ENCODE assay signal across 10 cellular contexts in genomic region chr6:56850618-56851017, GRCh38.
DNase-seq lines count a peak whose midpoint lies in the region; ATAC-seq, FAIRE-seq and TF ChIP-seq lines count a peak whose summit lies in the region.
"Had no signal": no experiment of that assay in that cellular context is flagged by ENCODE, and none has a peak within 500 bp of the region (broad histone marks: within the 10 kb centered on the region; RNA-seq: fewer than 3 reads in every experiment).

No MANE protein-coding gene starts in this region.

- peak overlapping the region; percentile 29 for H3K4me3 Mint-ChIP-seq in activated naive CD8-positive, alpha-beta T cell treated with anti-CD3 and anti-CD28 coated beads for 36 hours
- no peak overlapping the region for H3K4me3 Mint-ChIP-seq in activated naive CD8-positive, alpha-beta T cell treated with anti-CD3 and anti-CD28 coated beads, Interleukin-2, amount 50 U/mL, for 24 hours
- peak overlapping the region in 6 of 10 donors; percentile 20 to 78 (median 51) for H3K4me3 Mint-ChIP-seq in naive thymus-derived CD8-positive, alpha-beta T cell

- peak overlapping the region; percentile 88 for H3K9ac ChIP-seq in endothelial cell of umbilical vein (replicated peaks; ENCODE audit: extremely low read depth, insufficient read depth, low read length)

- intact Hi-C loops in endothelial cell of umbilical vein (cut with micrococcal nuclease): loop anchor here (1.0 to 10.0 kb wide), 8 partner anchors 9 to 492 kb away; partner anchors contain the start of gene BEND6
- intact Hi-C loops in vagina (cut with DNase I): loop anchor here (5.0 kb wide), 1 partner anchor 218 kb away; no protein-coding TSS in a partner anchor

- H3K9me3 ChIP-seq in endothelial cell of umbilical vein (replicated peaks; ENCODE audit: control insufficient read depth, insufficient read depth, low read length): no peaks in the 10 kb centered on the region
- no peaks in the 10 kb centered on the region for H3K9me3 ChIP-seq in vagina

- ATAC-seq in activated naive CD8-positive, alpha-beta T cell treated with anti-CD3 and anti-CD28 coated beads, Interleukin-2, amount 50 U/mL, for 24 hours: no peak
- ATAC-seq in naive thymus-derived CD8-positive, alpha-beta T cell: no peak

- H3K79me2 ChIP-seq in endothelial cell of umbilical vein (ENCODE audit: control insufficient read depth, insufficient read depth, low read length): peaks cover 42% of the 10 kb centered on the region

- peak overlapping the region; percentile 63 to 97 (median 94) for H3K4me3 ChIP-seq in endothelial cell of umbilical vein (replicated peaks in 1 of 3; ENCODE audit: insufficient read depth in 1 of 3, low read depth in 1 of 3, low read length in 3 of 3)
- H3K4me3 ChIP-seq in vagina: peak overlapping the region; percentile 42 to 49

- peaks cover 29% of the 10 kb centered on the region for H3K4me1 ChIP-seq in endothelial cell of umbilical vein (ENCODE audit: control insufficient read depth, extremely low read depth, insufficient read depth, low read length)
- H3K4me1 ChIP-seq in vagina: peaks cover 20% of the 10 kb centered on the region

- dilution Hi-C loops in endothelial cell of umbilical vein (cut with MboI; ENCODE audit: extremely low pct_ligation_motif_present, low sequenced_read_pairs): no loop called here

- TF ChIP-seq CTCF in endothelial cell of umbilical vein (IDR thresholded peaks at IDR 0.05; ENCODE audit: extremely low read depth in 1 of 2, insufficient read depth in 1 of 2, low read depth in 1 of 2, low read length in 2 of 2): no peak
- no peak for TF ChIP-seq CTCF in vagina (IDR thresholded peaks at IDR 0.05)

- H4K20me1 ChIP-seq in endothelial cell of umbilical vein (replicated peaks; ENCODE audit: control insufficient read depth, extremely low read depth, insufficient read depth, low read length): no peaks in the 10 kb centered on the region

- H2AFZ ChIP-seq in endothelial cell of umbilical vein (ENCODE audit: low read depth, low read length): no peak overlapping the region

- H3K27ac Mint-ChIP-seq in activated naive CD8-positive, alpha-beta T cell treated with anti-CD3 and anti-CD28 coated beads for 36 hours: no peak overlapping the region
- no peak overlapping the region for H3K27ac Mint-ChIP-seq in activated naive CD8-positive, alpha-beta T cell treated with anti-CD3 and anti-CD28 coated beads, Interleukin-2, amount 50 U/mL, for 24 hours
- no peak overlapping the region for H3K27ac Mint-ChIP-seq in naive thymus-derived CD8-positive, alpha-beta T cell
- H3K27ac Mint-ChIP-seq: CD4-positive, CD25-positive, alpha-beta regulatory T cell had no signal

- no peak overlapping the region for H3K27ac ChIP-seq in endothelial cell of umbilical vein (ENCODE audit: insufficient read depth, low read depth, low read length)
- H3K27ac ChIP-seq in vagina: peak overlapping the region; percentile 75

- no peak for FAIRE-seq in endothelial cell of umbilical vein (lab: Jason Lieb, UNC)

- H3K4me2 ChIP-seq in endothelial cell of umbilical vein (ENCODE audit: insufficient read depth, low read length): peak overlapping the region; percentile 96

- no peaks in the 10 kb centered on the region for H3K36me3 Mint-ChIP-seq in activated naive CD8-positive, alpha-beta T cell treated with anti-CD3 and anti-CD28 coated beads for 36 hours
- H3K36me3 Mint-ChIP-seq in activated naive CD8-positive, alpha-beta T cell treated with anti-CD3 and anti-CD28 coated beads, Interleukin-2, amount 50 U/mL, for 24 hours (ENCODE audit: low read depth): no peaks in the 10 kb centered on the region
- H3K36me3 Mint-ChIP-seq in naive thymus-derived CD8-positive, alpha-beta T cell: no peaks in the 10 kb centered on the region
- H3K36me3 Mint-ChIP-seq: CD4-positive, CD25-positive, alpha-beta regulatory T cell had no signal

- H3K9me1 ChIP-seq in endothelial cell of umbilical vein (replicated peaks; ENCODE audit: control insufficient read depth, extremely low read depth, insufficient read depth, low read length): no peaks in the 10 kb centered on the region

- DNase-seq in activated naive CD8-positive, alpha-beta T cell treated with anti-CD3 and anti-CD28 coated beads for 36 hours: no peak
- no peak for DNase-seq in activated naive CD8-positive, alpha-beta T cell treated with anti-CD3 and anti-CD28 coated beads, Interleukin-2, amount 50 U/mL, for 24 hours
- DNase-seq in endothelial cell of umbilical vein (ENCODE audit: low read depth, low spot score) (no peak), vagina (ENCODE audit: extremely low spot score in 2 of 2) (no peak), NCI-H524 treated with DMSO at 0.1 percent for 48 hours (lab: John Stamatoyannopoulos, UW) (no peak), cerebellar nuclear complex (lab: John Stamatoyannopoulos, UW) (no peak)
- no peak for DNase-seq in naive thymus-derived CD8-positive, alpha-beta T cell
- DNase-seq in effector CD4-positive, alpha-beta T cell: no peak
- DNase-seq: CD4-positive, CD25-positive, alpha-beta regulatory T cell; stimulated activated CD4-positive, alpha-beta T cell treated with anti-CD3 and anti-CD28 coated beads, Interleukin-1b, Interleukin-23, amount 100 ng/mL, for 48 hours had no signal

- H3K27me3 Mint-ChIP-seq in activated naive CD8-positive, alpha-beta T cell treated with anti-CD3 and anti-CD28 coated beads for 36 hours: peaks cover 59% of the 10 kb centered on the region
- peaks cover 52% of the 10 kb centered on the region for H3K27me3 Mint-ChIP-seq in activated naive CD8-positive, alpha-beta T cell treated with anti-CD3 and anti-CD28 coated beads, Interleukin-2, amount 50 U/mL, for 24 hours
- H3K27me3 Mint-ChIP-seq in naive thymus-derived CD8-positive, alpha-beta T cell: peaks cover 34 to 67% (median 48%) of the 10 kb centered on the region in 5 donors

- no peaks in the 10 kb centered on the region for H3K36me3 ChIP-seq in endothelial cell of umbilical vein (ENCODE audit: control insufficient read depth in 2 of 2, extremely low read depth in 1 of 2, insufficient read depth in 2 of 2, low read length in 2 of 2)
- no peaks in the 10 kb centered on the region for H3K36me3 ChIP-seq in vagina

- H3K4me1 Mint-ChIP-seq in activated naive CD8-positive, alpha-beta T cell treated with anti-CD3 and anti-CD28 coated beads for 36 hours: peaks cover 15% of the 10 kb centered on the region
- peaks cover 18% of the 10 kb centered on the region for H3K4me1 Mint-ChIP-seq in activated naive CD8-positive, alpha-beta T cell treated with anti-CD3 and anti-CD28 coated beads, Interleukin-2, amount 50 U/mL, for 24 hours
- peaks cover 11 to 21% (median 21%) of the 10 kb centered on the region in 4 donors for H3K4me1 Mint-ChIP-seq in naive thymus-derived CD8-positive, alpha-beta T cell

- TF ChIP-seq POLR2A in endothelial cell of umbilical vein (IDR thresholded peaks at IDR 0.05; ENCODE audit: low read depth, low read length) (no peak), vagina (IDR thresholded peaks at IDR 0.05) (no peak)

- CTCF ChIA-PET in endothelial cell of umbilical vein (lab: Charles Lee): interaction anchor here (0.7 to 6.1 kb wide), 22 partner anchors 10 to 256 kb away, joined by 3 to 70 read pairs (median 10); partner anchors contain the start of genes BEND6 and DST

- H3K27me3 ChIP-seq in endothelial cell of umbilical vein (ENCODE audit: control insufficient read depth in 2 of 2, insufficient read depth in 2 of 2, low read length in 2 of 2): no peaks in the 10 kb centered on the region
- no peaks in the 10 kb centered on the region for H3K27me3 ChIP-seq in vagina

- BruUV-seq in endothelial cell of umbilical vein (replicated peaks; lab: Mats Ljungman, UMichigan): no TSS peak

- no peaks in the 10 kb centered on the region for H3K9me3 Mint-ChIP-seq in activated naive CD8-positive, alpha-beta T cell treated with anti-CD3 and anti-CD28 coated beads for 36 hours
- H3K9me3 Mint-ChIP-seq in activated naive CD8-positive, alpha-beta T cell treated with anti-CD3 and anti-CD28 coated beads, Interleukin-2, amount 50 U/mL, for 24 hours: no peaks in the 10 kb centered on the region
- peaks cover 0 to 3% (median 0%) of the 10 kb centered on the region in 9 donors for H3K9me3 Mint-ChIP-seq in naive thymus-derived CD8-positive, alpha-beta T cell

- POLR2A ChIA-PET in endothelial cell of umbilical vein (lab: Charles Lee): interaction anchor here (0.7 to 1.7 kb wide), 3 partner anchors 9 to 480 kb away, joined by 3 to 5 read pairs (median 3); no protein-coding TSS in a partner anchor
- POLR2A ChIA-PET in naive thymus-derived CD8-positive, alpha-beta T cell (lab: Charles Lee): no interaction called here

TF ChIP-seq in endothelial cell of umbilical vein, 7 proteins besides CTCF, POLR2A, EP300 and RAD21:
- no peak for TF ChIP-seq FOS (IDR thresholded peaks at IDR 0.05; ENCODE audit: borderline replicate concordance, insufficient read depth, low read length)
- no peak for TF ChIP-seq GATA2 (IDR thresholded peaks at IDR 0.05; ENCODE audit: insufficient read depth, insufficient read length, low read depth, low read length)
- no peak for TF ChIP-seq MAX (IDR thresholded peaks at IDR 0.05; ENCODE audit: insufficient read depth, insufficient read length)
- TF ChIP-seq EZH2 (IDR thresholded peaks at IDR 0.05; ENCODE audit: borderline replicate concordance, low read depth, low read length, severe bottlenecking): no peak
- TF ChIP-seq JUN (IDR thresholded peaks at IDR 0.05; ENCODE audit: borderline replicate concordance, insufficient read depth, insufficient read length, low read depth): no peak
- no peak for TF ChIP-seq MYC (IDR thresholded peaks at IDR 0.05; ENCODE audit: low read depth, low read length)
- TF ChIP-seq POLR2AphosphoS5 (IDR thresholded peaks at IDR 0.05; ENCODE audit: insufficient read depth, low read depth, low read length): no peak
